1 cellular context compared by ENCODE assay signal in the genomic region with DNA sequence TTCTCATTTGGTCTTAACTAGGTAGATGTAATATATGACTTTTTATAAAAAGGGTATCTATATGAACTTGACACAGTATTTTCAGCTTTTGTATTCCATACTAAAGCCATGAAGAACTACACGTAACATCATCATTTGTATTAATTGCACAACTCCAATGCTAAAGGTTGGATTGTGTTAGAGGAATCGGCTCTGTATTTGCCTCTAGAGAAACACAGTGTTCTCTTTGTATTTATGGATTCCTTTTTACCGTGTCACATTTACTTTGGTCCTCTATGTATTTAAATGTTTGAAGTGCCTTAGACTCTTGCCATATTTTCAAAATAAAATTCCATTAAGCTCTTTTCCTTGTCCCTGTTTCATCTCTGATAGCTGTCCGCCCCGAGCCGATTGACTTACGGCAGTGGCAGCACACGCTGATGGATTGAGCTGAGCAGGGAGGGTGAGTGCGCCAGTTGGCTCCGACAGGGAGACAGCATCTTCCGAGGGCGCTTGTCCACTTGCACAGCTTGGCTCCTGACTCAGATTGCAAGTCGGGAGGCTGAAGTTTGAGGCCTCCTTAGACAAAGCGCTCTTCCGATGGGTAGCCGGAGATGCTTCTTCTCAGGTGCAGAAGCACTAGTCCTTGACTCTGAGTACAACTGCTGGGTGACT.
TF ChIP-seq lines count a peak whose summit lies in the region.

No MANE protein-coding gene starts in this region.

TF ChIP-seq in IMR-90, 13 proteins besides CTCF, POLR2A, EP300 and RAD21:
- TF ChIP-seq RCOR1 (IDR thresholded peaks at IDR 0.05; ENCODE audit: insufficient replicate concordance, low read length), result no peak
- 0 out of 2 replicates have a peak, but pooled peaks have one; percentile 7 for TF ChIP-seq CEBPB (IDR thresholded peaks at IDR 0.05; ENCODE audit: low read depth, low read length)
- no peak for TF ChIP-seq NFE2L2 (IDR thresholded peaks at IDR 0.05; ENCODE audit: low read depth, low read length)
- TF ChIP-seq, protein P1, sequence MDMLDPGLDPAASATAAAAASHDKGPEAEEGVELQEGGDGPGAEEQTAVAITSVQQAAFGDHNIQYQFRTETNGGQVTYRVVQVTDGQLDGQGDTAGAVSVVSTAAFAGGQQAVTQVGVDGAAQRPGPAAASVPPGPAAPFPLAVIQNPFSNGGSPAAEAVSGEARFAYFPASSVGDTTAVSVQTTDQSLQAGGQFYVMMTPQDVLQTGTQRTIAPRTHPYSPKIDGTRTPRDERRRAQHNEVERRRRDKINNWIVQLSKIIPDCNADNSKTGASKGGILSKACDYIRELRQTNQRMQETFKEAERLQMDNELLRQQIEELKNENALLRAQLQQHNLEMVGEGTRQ (IDR thresholded peaks at IDR 0.05; ENCODE audit: low read depth, low read length), result no peak
